In the genomic region with DNA sequence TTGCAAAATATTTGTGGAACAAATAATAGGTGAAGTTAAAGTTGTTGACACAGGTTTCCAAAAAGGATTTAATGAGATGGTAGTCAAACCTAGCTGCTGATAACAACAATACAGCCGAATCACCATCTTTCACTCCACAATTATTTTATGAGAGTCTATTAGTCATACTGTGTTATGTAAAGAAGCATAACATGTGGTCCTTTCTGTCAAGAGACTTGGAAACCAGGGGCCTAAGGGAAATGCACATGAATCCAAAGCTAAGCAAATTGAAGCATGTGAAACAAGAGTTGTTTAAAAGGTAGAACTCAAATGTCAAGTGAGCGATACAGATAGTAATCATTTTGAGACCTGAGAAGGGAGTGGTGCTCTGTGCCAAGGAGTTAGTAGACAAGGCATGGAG, we compare ENCODE assay signal across 12 cellular contexts. TPM values are rescaled to one million over a fixed set of nuclear protein-coding genes. Genes with fewer than 3 reads are reported as not detected.
DNase-seq lines count a peak whose midpoint lies in the region; ATAC-seq and TF ChIP-seq lines count a peak whose summit lies in the region.
"Had no signal": no experiment of that assay in that cellular context is flagged by ENCODE, and none has a peak within 500 bp of the region (broad histone marks: within the 10 kb centered on the region; RNA-seq: fewer than 3 reads in every experiment).

No MANE protein-coding gene starts in this region.

- H3K4me3 ChIP-seq in fibroblast of pulmonary artery (replicated peaks; ENCODE audit: low read depth, low read length) = no peak overlapping the region
- H3K4me3 ChIP-seq: ovary, upper lobe of right lung had no signal

- no peak for TF ChIP-seq CTCF in fibroblast of pulmonary artery (IDR thresholded peaks at IDR 0.05; ENCODE audit: low read length, missing control alignments)

- ATAC-seq in HG02938 (IDR thresholded peaks at IDR 0.05; ENCODE audit: unreplicated experiment) = no peak
- ATAC-seq: upper lobe of right lung had no signal

- DNase-seq in DMS153 (lab: John Stamatoyannopoulos, UW) (peak; percentile 61), DMS153 treated with DMSO at 0.1 percent for 48 hours (lab: John Stamatoyannopoulos, UW; ENCODE audit: unreplicated experiment) (no peak), GM04504 (ENCODE audit: low read depth) (peak; percentile 21), RPMI7951 (ENCODE audit: low read depth) (peak; percentile 26), fibroblast of pulmonary artery (ENCODE audit: low read depth) (peak; percentile 22), H4 (ENCODE audit: low spot score) (no peak), NCI-H1694 (lab: John Stamatoyannopoulos, UW) (no peak)
- DNase-seq: Calu3, NCI-H446 treated with DMSO at 0.1 percent for 48 hours, ovary, upper lobe of right lung had no signal

RNA-seq across cellular contexts. Expression of a gene that starts 16.0 kb away (rescaled TPM):
- not detected in 2 replicates for total RNA-seq in RPMI7951 (2014; rRNA removed; shearing (Covaris generic))
- total RNA-seq in H4 (2014; rRNA removed; shearing (Covaris generic)) = not detected in 2 replicates
- total RNA-seq: Calu3 had no signal

Comparison
In these comparisons a context has a peak if more than half of its experiments do, and no peak if none do; other contexts are left out.
1. DNase-seq: peak in DMS153 (single experiment), GM04504 (single experiment), RPMI7951 (single experiment) and fibroblast of pulmonary artery (single experiment); none in DMS153 treated with DMSO at 0.1 percent for 48 hours (single experiment), H4 (single experiment) and NCI-H1694 (single experiment).